Comparison of ENCODE assay signal across 26 cellular contexts in the genomic region with DNA sequence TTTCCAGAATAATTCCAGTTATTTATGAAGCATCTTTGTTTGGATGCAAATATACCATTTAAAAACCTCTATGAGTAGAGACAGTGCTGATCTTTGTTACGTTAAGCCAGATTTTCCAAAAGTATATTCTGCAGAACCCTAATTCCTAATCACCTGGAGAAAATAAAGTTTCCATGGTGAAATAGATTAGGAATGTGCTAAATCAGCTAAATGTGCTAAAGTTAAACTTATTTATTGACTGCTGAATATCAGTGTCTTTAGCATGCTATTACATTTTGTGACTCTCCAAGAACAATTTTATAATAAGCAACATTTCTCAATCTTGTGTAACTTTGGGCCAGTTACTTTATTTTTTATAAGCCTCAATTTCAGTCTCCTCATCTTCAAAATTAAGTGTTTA.
DNase-seq lines count a peak whose midpoint lies in the region; ATAC-seq, FAIRE-seq and TF ChIP-seq lines count a peak whose summit lies in the region.
"Had no signal": no experiment of that assay in that cellular context is flagged by ENCODE, and none has a peak within 500 bp of the region (broad histone marks: within the 10 kb centered on the region; RNA-seq: fewer than 3 reads in every experiment).

No MANE protein-coding gene starts in this region.

- H2AFZ ChIP-seq in HepG2 (ENCODE audit: low read length): no peak overlapping the region
- H2AFZ ChIP-seq: GM23248 had no signal

- H3K9ac ChIP-seq in HepG2 (ENCODE audit: insufficient read depth, low read depth, low read length): no peak overlapping the region
- H3K9ac ChIP-seq: GM23248 had no signal

- TF ChIP-seq CTCF in HepG2 (CRISPR knock-in tag; IDR thresholded peaks at IDR 0.05): no peak
- no peak for TF ChIP-seq CTCF in right lobe of liver (IDR thresholded peaks at IDR 0.05)
- TF ChIP-seq CTCF in brain (conservative IDR thresholded peaks at IDR 0.05): no peak
- no peak for TF ChIP-seq CTCF in nephron (IDR thresholded peaks at IDR 0.05; ENCODE audit: unreplicated experiment in 3 of 3)
- TF ChIP-seq CTCF in type B pancreatic cell (conservative IDR thresholded peaks at IDR 0.05): no peak

- H3K9me3 Mint-ChIP-seq in brain (no peaks in the 10 kb centered on the region), nephron (no peaks in the 10 kb centered on the region), type B pancreatic cell (no peaks in the 10 kb centered on the region)
- H3K9me3 Mint-ChIP-seq: H9, HFFc6 had no signal

- no peak overlapping the region for H3K4me3 ChIP-seq in HepG2 (replicated peaks in 1 of 3; ENCODE audit: insufficient read depth in 1 of 3, low read depth in 2 of 3, low read length in 3 of 3)
- H3K4me3 ChIP-seq in right lobe of liver: no peak overlapping the region
- H3K4me3 ChIP-seq: GM23248, MG63, SJSA1 had no signal

- ATAC-seq in HepG2 (no peak), right lobe of liver (no peak)

- intact Hi-C loops in HepG2 (cut with micrococcal nuclease; ENCODE audit: unreplicated experiment): no loop called here
- intact Hi-C loops in right lobe of liver (cut with DNase I): no loop called here

- H3K27ac Mint-ChIP-seq in brain: peak overlapping the region in 3 of 5 experiments; percentile 80 to 89 (median 86)
- peak overlapping the region in 2 of 3 experiments; percentile 33 to 69 for H3K27ac Mint-ChIP-seq in nephron
- peak overlapping the region; percentile 35 for H3K27ac Mint-ChIP-seq in type B pancreatic cell
- H3K27ac Mint-ChIP-seq: HFFc6 had no signal

- TF ChIP-seq POLR2A in HepG2 (IDR thresholded peaks at IDR 0.05; ENCODE audit: insufficient read depth in 1 of 2, low read depth in 2 of 2, low read length in 2 of 2) (no peak), right lobe of liver (IDR thresholded peaks at IDR 0.05) (no peak)

- in situ Hi-C loops in HepG2 (cut with HindIII; ENCODE audit: extremely low pct_ligation_motif_present, low pct_unique_long_range_greater_than_20kb): no loop called here

- H3K4me1 ChIP-seq in HepG2 (ENCODE audit: insufficient read depth, low read length) (no peaks in the 10 kb centered on the region), right lobe of liver (no peaks in the 10 kb centered on the region)
- H3K4me1 ChIP-seq: SJSA1 had no signal

- TF ChIP-seq EP300 in HepG2 (IDR thresholded peaks at IDR 0.05; ENCODE audit: low read depth in 2 of 2, low read length in 2 of 2) (no peak), HepG2 (CRISPR knock-in tag; IDR thresholded peaks at IDR 0.05; ENCODE audit: borderline replicate concordance) (no peak)

- no TSS peak for BruUV-seq in HepG2 (replicated peaks; lab: Mats Ljungman, UMichigan)

- no peaks in the 10 kb centered on the region for H3K9me3 ChIP-seq in HepG2 (ENCODE audit: low read length)
- no peaks in the 10 kb centered on the region for H3K9me3 ChIP-seq in right lobe of liver
- H3K9me3 ChIP-seq: MG63, SJSA1 had no signal

- H3K27me3 ChIP-seq in HepG2 (ENCODE audit: control insufficient read depth in 1 of 2, insufficient read depth in 2 of 2, low read length in 2 of 2): no peaks in the 10 kb centered on the region
- H3K27me3 ChIP-seq in right lobe of liver: no peaks in the 10 kb centered on the region
- H3K27me3 ChIP-seq: SJSA1 had no signal

- H4K20me1 ChIP-seq in HepG2 (ENCODE audit: insufficient read depth, low read length): no peaks in the 10 kb centered on the region

- H3K4me3 Mint-ChIP-seq in brain (no peak overlapping the region), nephron (no peak overlapping the region), type B pancreatic cell (no peak overlapping the region)
- H3K4me3 Mint-ChIP-seq: HFFc6 had no signal

- WGBS in HepG2 (ENCODE audit: low lambda C conversion rate): 5% methylated on average over 1 of the region's 1 CpG
- 86% methylated on average over 1 of the region's 1 CpG for WGBS in right lobe of liver (ENCODE audit: insufficient coverage, low coverage, low lambda C conversion rate, missing lambda C conversion rate)

- no peak overlapping the region for H3K4me2 ChIP-seq in HepG2 (ENCODE audit: low read depth, low read length)

- H3K36me3 Mint-ChIP-seq in brain (no peaks in the 10 kb centered on the region), nephron (ENCODE audit: low read depth) (no peaks in the 10 kb centered on the region), type B pancreatic cell (no peaks in the 10 kb centered on the region)

- peaks cover 9% of the 10 kb centered on the region for H3K27me3 Mint-ChIP-seq in brain
- no peaks in the 10 kb centered on the region for H3K27me3 Mint-ChIP-seq in nephron (ENCODE audit: low read depth)
- peaks cover 18% of the 10 kb centered on the region for H3K27me3 Mint-ChIP-seq in type B pancreatic cell

- TF ChIP-seq RAD21 in HepG2 (CRISPR knock-in tag; IDR thresholded peaks at IDR 0.05): no peak

- no peaks in the 10 kb centered on the region for H3K79me2 ChIP-seq in HepG2 (ENCODE audit: insufficient read depth, low read length)

- DNase-seq in HepG2 (ENCODE audit: low spot score): no peak
- no peak for DNase-seq in right lobe of liver
- DNase-seq in type B pancreatic cell (ENCODE audit: extremely low spot score, unreplicated experiment): no peak
- no peak for DNase-seq in activated CD4-positive, alpha-beta T cell treated with anti-CD3 and anti-CD28 coated beads, Interleukin-2, amount 50 U/mL, for 48 hours
- no peak for DNase-seq in germinal center (ENCODE audit: low spot score)
- no peak for DNase-seq in activated CD4-positive, alpha-beta T cell treated with anti-CD3 and anti-CD28 coated beads, Interleukin-2, amount 50 U/mL, for 4 hours
- DNase-seq: 8988T, Calu3, DMS79 treated with DMSO at 0.1 percent for 48 hours, GF-D8, GM23248, HFFc6, KBM-7, MG63, NCI-H1694, NCI-H2029 treated with DMSO at 0.1 percent for 48 hours, NCI-H446 treated with DMSO at 0.1 percent for 48 hours, NCI-H526 treated with DMSO at 0.1 percent for 48 hours, Right ventricle myocardium superior, RPMI8226 had no signal

- no peak for FAIRE-seq in HepG2 (lab: Jason Lieb, UNC)
- FAIRE-seq: GM12892, GM19239 had no signal

- H3K27ac ChIP-seq in HepG2 (ENCODE audit: extremely low read length, insufficient read depth, low read length) (no peak overlapping the region), right lobe of liver (no peak overlapping the region)
- H3K27ac ChIP-seq: GM23248, SJSA1 had no signal

- H3K4me1 Mint-ChIP-seq in brain (peaks cover 36% of the 10 kb centered on the region), nephron (peaks cover 20% of the 10 kb centered on the region), type B pancreatic cell (ENCODE audit: unreplicated experiment) (peaks cover 24% of the 10 kb centered on the region)

- H3K36me3 ChIP-seq in HepG2 (replicated peaks in 1 of 2; ENCODE audit: control insufficient read depth in 1 of 2, insufficient read depth in 2 of 2, low read length in 2 of 2): no peaks in the 10 kb centered on the region
- H3K36me3 ChIP-seq in right lobe of liver: no peaks in the 10 kb centered on the region
- H3K36me3 ChIP-seq: MG63, SJSA1 had no signal

- POLR2A ChIA-PET in HepG2 (lab: Yijun Ruan, JAX): no interaction called here

- CTCF ChIA-PET in HepG2 (lab: Yijun Ruan, JAX; ENCODE audit: low intra/inter-chr PET ratio, low total read pairs): no interaction called here

TF ChIP-seq in HepG2, 621 proteins besides CTCF, POLR2A, EP300 and RAD21:
- TF ChIP-seq NR1H2 (CRISPR knock-in tag; IDR thresholded peaks at IDR 0.05; ENCODE audit: borderline replicate concordance, low read depth): no peak
- no peak for TF ChIP-seq ZNF552 (CRISPR knock-in tag; IDR thresholded peaks at IDR 0.05; ENCODE audit: borderline replicate concordance)
- TF ChIP-seq ZNF816 (CRISPR knock-in tag; IDR thresholded peaks at IDR 0.05; ENCODE audit: borderline replicate concordance): no peak
- TF ChIP-seq ZNF503 (CRISPR knock-in tag; IDR thresholded peaks at IDR 0.05): no peak
- no peak for TF ChIP-seq ZNF335 (CRISPR knock-in tag; IDR thresholded peaks at IDR 0.05)
- peak; percentile 55 to 77; a peak in 3 of 4 replicates for TF ChIP-seq MAFK (conservative IDR thresholded peaks at IDR 0.05 in 1 of 2, IDR thresholded peaks at IDR 0.05 in 1 of 2; ENCODE audit: low read length in 2 of 2)
- no peak for TF ChIP-seq ADNP (CRISPR knock-in tag; IDR thresholded peaks at IDR 0.05)
- no peak for TF ChIP-seq ZNF468 (CRISPR knock-in tag; IDR thresholded peaks at IDR 0.05)
- no peak for TF ChIP-seq JUN (CRISPR knock-in tag; IDR thresholded peaks at IDR 0.05)
- TF ChIP-seq MAFF (IDR thresholded peaks at IDR 0.05; ENCODE audit: low read depth, low read length): peak; percentile 72
- no peak for TF ChIP-seq PCBP2 (optimal IDR thresholded peaks at IDR 0.05; ENCODE audit: low read depth, low read length, poor library complexity, severe bottlenecking)
- no peak for TF ChIP-seq ZNF253 (CRISPR knock-in tag; IDR thresholded peaks at IDR 0.05; ENCODE audit: borderline replicate concordance)
- TF ChIP-seq ZNF777 (CRISPR knock-in tag; IDR thresholded peaks at IDR 0.05): no peak
- TF ChIP-seq ZNF441 (CRISPR knock-in tag; IDR thresholded peaks at IDR 0.05; ENCODE audit: borderline replicate concordance): no peak
- no peak for TF ChIP-seq MXD4 (CRISPR knock-in tag; IDR thresholded peaks at IDR 0.05)
TF ChIP-seq in HepG2: peak in this region for 2.

Comparison
In these comparisons a context has a peak if more than half of its experiments do, and no peak if none do; other contexts are left out.
1. H3K27ac Mint-ChIP-seq: peak in every context shown above with its lines; median percentile 86 in brain; 51 in nephron; 35 in type B pancreatic cell.